1 cellular context compared by ENCODE assay signal in the genomic region with DNA sequence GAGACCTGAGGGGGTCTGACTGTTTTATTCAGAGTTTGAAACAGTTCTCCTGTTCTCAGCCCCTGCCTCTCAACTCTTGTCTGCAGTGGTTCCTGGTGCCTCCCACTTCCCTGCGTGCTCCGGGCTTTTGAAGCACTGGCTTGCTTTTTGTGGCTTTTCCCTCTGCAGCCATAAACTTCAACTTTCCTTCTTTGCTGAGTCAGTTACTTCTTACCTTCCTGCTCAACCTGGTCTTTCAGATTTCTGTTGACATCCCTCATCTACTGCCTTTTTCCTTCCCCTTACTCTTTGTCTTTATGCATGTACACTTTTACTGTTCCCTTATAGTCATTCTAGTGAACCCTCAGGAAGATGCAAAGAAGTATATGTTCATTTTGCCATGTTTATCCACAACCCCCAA.
A peak's percentile ranks its signal among the peaks of the same experiment; 100 is the strongest.
TF ChIP-seq lines count a peak whose summit lies in the region.

No MANE protein-coding gene starts in this region.

TF ChIP-seq in H1, 55 proteins besides CTCF, POLR2A, EP300 and RAD21:
- TF ChIP-seq BCL11A (IDR thresholded peaks at IDR 0.05; ENCODE audit: low read depth in 2 of 2, low read length in 2 of 2): no peak
- no peak for TF ChIP-seq HDAC6 (IDR thresholded peaks at IDR 0.05; ENCODE audit: low read depth, low read length)
- TF ChIP-seq EZH2 (IDR thresholded peaks at IDR 0.05; ENCODE audit: low read depth, low read length, severe bottlenecking): no peak
- no peak for TF ChIP-seq BRCA1 (IDR thresholded peaks at IDR 0.05; ENCODE audit: low read depth, low read length)
- peak; percentile 22; the same call in 1 of the 2 replicates for TF ChIP-seq MAFK (IDR thresholded peaks at IDR 0.05; ENCODE audit: low read depth, low read length)
